14 cellular contexts compared by ENCODE assay signal in the genomic region with DNA sequence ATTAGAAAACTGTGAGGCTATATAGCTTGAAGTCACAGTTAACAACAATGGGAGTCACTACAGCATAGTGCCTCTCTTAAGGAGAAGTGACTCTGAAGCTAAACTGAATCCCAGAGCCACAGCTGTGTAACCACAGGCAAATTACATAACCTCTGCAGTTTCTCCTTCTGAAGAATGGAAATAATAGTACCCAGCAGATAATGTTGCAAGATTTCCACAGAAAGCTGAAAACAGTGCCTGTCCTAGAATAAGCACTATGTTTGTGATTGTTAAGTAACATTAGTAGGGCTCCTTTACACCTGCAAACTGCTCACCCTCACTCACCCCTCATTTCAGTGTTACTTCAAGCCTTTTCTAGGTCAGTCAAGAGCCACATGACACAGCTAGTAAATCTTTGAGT.
"Had no signal": no experiment of that assay in that cellular context is flagged by ENCODE, and none has a peak within 500 bp of the region (broad histone marks: within the 10 kb centered on the region; RNA-seq: fewer than 3 reads in every experiment).

No MANE protein-coding gene starts in this region.

- H3K4me3 Mint-ChIP-seq: activated CD4-positive, alpha-beta memory T cell treated with anti-CD3 and anti-CD28 coated beads for 36 hours; activated naive CD8-positive, alpha-beta T cell treated with anti-CD3 and anti-CD28 coated beads, Interleukin-2, amount 10 ng/mL, durations not matched to agents 7 days and 5 days; stimulated activated naive CD8-positive, alpha-beta T cell treated with anti-CD3 and anti-CD28 coated beads, Interleukin-15, Interleukin-2, amounts not matched to agents 100 ng/mL and 50 ng/mL, for 24 hours had no signal

- ATAC-seq: left ventricle myocardium superior, upper lobe of right lung had no signal

- H3K27me3 ChIP-seq: ascending aorta, esophagus muscularis mucosa, sigmoid colon, upper lobe of right lung had no signal

- H3K27ac Mint-ChIP-seq: activated CD4-positive, alpha-beta memory T cell treated with anti-CD3 and anti-CD28 coated beads for 36 hours; activated naive CD8-positive, alpha-beta T cell treated with anti-CD3 and anti-CD28 coated beads, Interleukin-2, amount 10 ng/mL, durations not matched to agents 7 days and 5 days; stimulated activated naive CD8-positive, alpha-beta T cell treated with anti-CD3 and anti-CD28 coated beads, Interleukin-15, Interleukin-2, amounts not matched to agents 100 ng/mL and 50 ng/mL, for 24 hours had no signal

- H3K4me3 ChIP-seq: ascending aorta, esophagus muscularis mucosa, sigmoid colon, upper lobe of right lung had no signal

- H3K4me1 ChIP-seq: ascending aorta, esophagus muscularis mucosa, sigmoid colon, upper lobe of right lung had no signal

- H3K27ac ChIP-seq: ascending aorta, esophagus muscularis mucosa, sigmoid colon, upper lobe of right lung had no signal

- H3K9me3 ChIP-seq: ascending aorta, esophagus muscularis mucosa, sigmoid colon, upper lobe of right lung had no signal

- H3K36me3 Mint-ChIP-seq: activated CD4-positive, alpha-beta memory T cell treated with anti-CD3 and anti-CD28 coated beads for 36 hours; activated naive CD8-positive, alpha-beta T cell treated with anti-CD3 and anti-CD28 coated beads, Interleukin-2, amount 10 ng/mL, durations not matched to agents 7 days and 5 days had no signal

- H3K4me1 Mint-ChIP-seq: activated naive CD8-positive, alpha-beta T cell treated with anti-CD3 and anti-CD28 coated beads, Interleukin-2, amount 10 ng/mL, durations not matched to agents 7 days and 5 days had no signal

- DNase-seq: activated CD4-positive, alpha-beta memory T cell treated with anti-CD3 and anti-CD28 coated beads for 36 hours; activated gamma-delta T cell; activated naive CD8-positive, alpha-beta T cell treated with anti-CD3 and anti-CD28 coated beads, Interleukin-2, amount 10 ng/mL, durations not matched to agents 7 days and 5 days; activated T-cell treated with anti-CD3 and anti-CD28 coated beads, Interleukin-2, amount 50 U/mL, for 48 hours; foreskin fibroblast; islet precursor cell; left ventricle myocardium superior; mesenchymal stem cell; sigmoid colon; stimulated activated CD4-positive, alpha-beta T cell treated with anti-CD3 and anti-CD28 coated beads, Interleukin-4, amount 100 ng/mL, for 24 hours; upper lobe of right lung had no signal

- H3K36me3 ChIP-seq: ascending aorta, esophagus muscularis mucosa, sigmoid colon, upper lobe of right lung had no signal

- H3K27me3 Mint-ChIP-seq: activated CD4-positive, alpha-beta memory T cell treated with anti-CD3 and anti-CD28 coated beads for 36 hours; activated naive CD8-positive, alpha-beta T cell treated with anti-CD3 and anti-CD28 coated beads, Interleukin-2, amount 10 ng/mL, durations not matched to agents 7 days and 5 days; stimulated activated naive CD8-positive, alpha-beta T cell treated with anti-CD3 and anti-CD28 coated beads, Interleukin-15, Interleukin-2, amounts not matched to agents 100 ng/mL and 50 ng/mL, for 24 hours had no signal
